ENCODE assay signal across 18 cellular contexts in genomic region chr5:73759771-73760170, GRCh38.
DNase-seq lines count a peak whose midpoint lies in the region; ATAC-seq, FAIRE-seq and TF ChIP-seq lines count a peak whose summit lies in the region.
"Had no signal": no experiment of that assay in that cellular context is flagged by ENCODE, and none has a peak within 500 bp of the region (broad histone marks: within the 10 kb centered on the region; RNA-seq: fewer than 3 reads in every experiment).

No MANE protein-coding gene starts in this region.

- peaks cover 8% of the 10 kb centered on the region for H3K4me1 ChIP-seq in astrocyte (ENCODE audit: insufficient read depth, low read length)

- POLR2A ChIA-PET in GM10248 (lab: Yijun Ruan, JAX), result no interaction called here

- FAIRE-seq in astrocyte (lab: Jason Lieb, UNC), result no peak
- FAIRE-seq: D721Med had no signal

- no peak overlapping the region for H3K9ac ChIP-seq in astrocyte (ENCODE audit: low read length)

- H3K27me3 ChIP-seq in astrocyte (ENCODE audit: insufficient read depth, low read length), result no peaks in the 10 kb centered on the region

- no peaks in the 10 kb centered on the region for H4K20me1 ChIP-seq in astrocyte (ENCODE audit: insufficient read depth, low read length)

- H3K9me3 Mint-ChIP-seq in astrocyte (ENCODE audit: unreplicated experiment) (no peaks in the 10 kb centered on the region), osteocyte (ENCODE audit: unreplicated experiment) (peaks cover 5% of the 10 kb centered on the region)
- H3K9me3 Mint-ChIP-seq: activated naive CD4-positive, alpha-beta T cell treated with anti-CD3 and anti-CD28 coated beads, Interleukin-2, amount 50 U/mL, for 24 hours; endodermal cell had no signal

- H3K27ac ChIP-seq in astrocyte (ENCODE audit: low read depth, low read length), result no peak overlapping the region

- no peaks in the 10 kb centered on the region for H3K36me3 Mint-ChIP-seq in astrocyte (ENCODE audit: low read depth, unreplicated experiment)
- H3K36me3 Mint-ChIP-seq in osteocyte (ENCODE audit: unreplicated experiment), result peaks cover 14% of the 10 kb centered on the region
- H3K36me3 Mint-ChIP-seq: activated naive CD4-positive, alpha-beta T cell treated with anti-CD3 and anti-CD28 coated beads, Interleukin-2, amount 50 U/mL, for 24 hours had no signal

- H3K4me3 Mint-ChIP-seq in astrocyte (ENCODE audit: unreplicated experiment), result no peak overlapping the region
- no peak overlapping the region for H3K4me3 Mint-ChIP-seq in osteocyte (ENCODE audit: unreplicated experiment)
- H3K4me3 Mint-ChIP-seq: activated naive CD4-positive, alpha-beta T cell treated with anti-CD3 and anti-CD28 coated beads, Interleukin-2, amount 50 U/mL, for 24 hours; endodermal cell had no signal

- H3K36me3 ChIP-seq in astrocyte (ENCODE audit: insufficient read depth, low read length), result no peaks in the 10 kb centered on the region

- no peak overlapping the region for H3K4me3 ChIP-seq in astrocyte (ENCODE audit: insufficient read depth, low read depth, low read length)

- H3K4me2 ChIP-seq in astrocyte (ENCODE audit: low read length), result no peak overlapping the region

- no peak overlapping the region for H2AFZ ChIP-seq in astrocyte (ENCODE audit: low read depth, low read length)

- CTCF ChIA-PET in GM10248 (lab: Yijun Ruan, JAX), result interaction anchor here (2.3 kb wide), 1 partner anchor 8 kb away, joined by 5 read pairs; no protein-coding TSS in a partner anchor

- H3K27me3 Mint-ChIP-seq in astrocyte (ENCODE audit: low read depth, unreplicated experiment) (no peaks in the 10 kb centered on the region), osteocyte (ENCODE audit: unreplicated experiment) (no peaks in the 10 kb centered on the region)

- no peaks in the 10 kb centered on the region for H3K9me3 ChIP-seq in astrocyte (ENCODE audit: insufficient read depth, low read depth, low read length)

- DNase-seq in LHCN-M2 (ENCODE audit: low read depth) (peak; percentile 17), astrocyte (ENCODE audit: low read depth) (peak; percentile 45), osteocyte (ENCODE audit: extremely low spot score, unreplicated experiment) (no peak), GM10248 (ENCODE audit: extremely low spot score) (no peak), COLO829 (ENCODE audit: low spot score) (no peak)
- no peak for DNase-seq in activated naive CD4-positive, alpha-beta T cell treated with Interleukin-2 at 50 U/mL for 16 hours
- DNase-seq: activated CD4-positive, CD25-positive, alpha-beta regulatory T cell; activated CD8-positive, alpha-beta memory T cell treated with anti-CD3 and anti-CD28 coated beads, Interleukin-2, amount 50 U/mL, for 48 hours; central memory CD4-positive, alpha-beta T cell; endodermal cell; islet precursor cell; NCI-H446; occipital lobe; stimulated activated CD4-positive, alpha-beta T cell treated with anti-CD3 and anti-CD28 coated beads, Interleukin-12 subunit alpha, Interleukin-12 subunit beta, amount 100 ng/mL, for 4 hours had no signal

- H3K79me2 ChIP-seq in astrocyte (ENCODE audit: insufficient read depth, low read length), result no peaks in the 10 kb centered on the region

- H3K27ac Mint-ChIP-seq in astrocyte (ENCODE audit: unreplicated experiment) (no peak overlapping the region), osteocyte (ENCODE audit: unreplicated experiment) (peak overlapping the region; percentile 75)
- H3K27ac Mint-ChIP-seq: activated naive CD4-positive, alpha-beta T cell treated with anti-CD3 and anti-CD28 coated beads, Interleukin-2, amount 50 U/mL, for 24 hours; endodermal cell had no signal

- H3K4me1 Mint-ChIP-seq in astrocyte (ENCODE audit: low read depth, unreplicated experiment) (peaks cover 6% of the 10 kb centered on the region), osteocyte (ENCODE audit: unreplicated experiment) (peaks cover 30% of the 10 kb centered on the region)
- H3K4me1 Mint-ChIP-seq: activated naive CD4-positive, alpha-beta T cell treated with anti-CD3 and anti-CD28 coated beads, Interleukin-2, amount 50 U/mL, for 24 hours; endodermal cell had no signal

- peak; percentile 57 for ATAC-seq in GM18870 (IDR thresholded peaks at IDR 0.05; ENCODE audit: unreplicated experiment)
- ATAC-seq in GM19397 (IDR thresholded peaks at IDR 0.05; ENCODE audit: unreplicated experiment), result no peak

- TF ChIP-seq CTCF in astrocyte (IDR thresholded peaks at IDR 0.05; ENCODE audit: insufficient read depth, low read depth, low read length), result no peak
- TF ChIP-seq CTCF in osteocyte (IDR thresholded peaks at IDR 0.05), result no peak
- TF ChIP-seq CTCF in GM10248 (IDR thresholded peaks at IDR 0.05; ENCODE audit: control extremely low read depth, extremely low read depth, low read depth, missing control alignments), result no peak

Comparison
In these comparisons a context has a peak if more than half of its experiments do, and no peak if none do; other contexts are left out.
1. DNase-seq: peak in LHCN-M2 (single experiment) and astrocyte (single experiment); none in osteocyte (single experiment), GM10248 (single experiment), activated naive CD4-positive, alpha-beta T cell treated with Interleukin-2 at 50 U/mL for 16 hours (single experiment) and COLO829 (single experiment).